8 cellular contexts compared by ENCODE assay signal in the genomic region with DNA sequence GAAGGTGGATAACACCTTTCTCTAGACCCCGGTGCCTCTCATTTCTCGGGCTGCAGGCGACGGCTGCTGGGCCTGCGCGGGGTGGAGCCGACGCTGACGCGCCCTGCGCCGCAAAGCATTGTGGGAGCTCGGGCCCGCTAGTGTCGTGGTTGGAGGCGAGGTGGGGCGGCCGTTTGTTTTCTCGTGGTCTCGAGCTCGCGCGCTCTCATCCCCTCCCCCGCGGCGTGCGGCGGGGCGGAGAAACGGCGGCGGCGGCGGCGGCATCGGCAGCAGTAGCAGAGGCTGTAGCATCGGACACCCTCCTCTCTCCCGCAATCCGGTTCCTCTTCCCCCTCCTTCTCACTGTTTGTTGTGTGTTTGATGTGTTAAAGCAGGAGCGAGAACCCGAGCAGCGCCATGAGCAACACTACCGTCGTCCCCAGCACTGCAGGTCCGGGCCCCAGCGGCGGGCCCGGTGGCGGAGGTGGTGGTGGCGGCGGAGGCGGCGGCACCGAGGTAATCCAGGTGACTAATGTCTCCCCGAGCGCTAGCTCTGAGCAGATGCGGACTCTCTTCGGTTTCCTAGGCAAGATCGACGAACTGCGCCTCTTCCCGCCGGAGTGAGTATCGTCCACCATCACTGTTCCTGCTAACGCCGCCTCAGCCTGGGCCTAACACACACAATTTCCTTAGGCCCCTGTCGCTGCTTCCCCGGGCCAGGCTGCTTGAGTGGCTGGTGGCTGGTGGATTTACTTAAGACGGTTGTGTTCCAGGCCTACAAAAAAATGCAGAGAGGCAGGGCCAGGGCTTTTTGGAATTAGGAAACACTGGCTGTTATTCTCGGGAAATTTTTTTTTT. TPM values are rescaled to one million over a fixed set of nuclear protein-coding genes. Genes with fewer than 3 reads are reported as not detected.
DNase-seq lines count a peak whose midpoint lies in the region; ATAC-seq and TF ChIP-seq lines count a peak whose summit lies in the region.

A gene with protein sequence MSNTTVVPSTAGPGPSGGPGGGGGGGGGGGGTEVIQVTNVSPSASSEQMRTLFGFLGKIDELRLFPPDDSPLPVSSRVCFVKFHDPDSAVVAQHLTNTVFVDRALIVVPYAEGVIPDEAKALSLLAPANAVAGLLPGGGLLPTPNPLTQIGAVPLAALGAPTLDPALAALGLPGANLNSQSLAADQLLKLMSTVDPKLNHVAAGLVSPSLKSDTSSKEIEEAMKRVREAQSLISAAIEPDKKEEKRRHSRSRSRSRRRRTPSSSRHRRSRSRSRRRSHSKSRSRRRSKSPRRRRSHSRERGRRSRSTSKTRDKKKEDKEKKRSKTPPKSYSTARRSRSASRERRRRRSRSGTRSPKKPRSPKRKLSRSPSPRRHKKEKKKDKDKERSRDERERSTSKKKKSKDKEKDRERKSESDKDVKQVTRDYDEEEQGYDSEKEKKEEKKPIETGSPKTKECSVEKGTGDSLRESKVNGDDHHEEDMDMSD (plus strand): TSS at position 140 of the 837 bp plus-strand sequence. CDS start 257 bp downstream, at position 397.

- 0% methylated on average over 68 to 70 of the region's 70 CpGs for WGBS in adipose tissue, 3 donors
- 0% methylated on average over 60 to 70 of the region's 70 CpGs for WGBS in heart left ventricle, 4 donors
- 0 to 1% methylated on average over 50 to 55 of the region's 70 CpGs for WGBS in upper lobe of left lung, 2 donors

- H3K27me3 ChIP-seq in heart left ventricle (no peaks in the 10 kb centered on the region), upper lobe of left lung (no peaks in the 10 kb centered on the region)

- H3K4me1 ChIP-seq in heart left ventricle: peaks cover 0 to 56% (median 45%) of the 10 kb centered on the region in 12 donors
- H3K4me1 ChIP-seq in upper lobe of left lung: peaks cover 32 to 35% (median 34%) of the 10 kb centered on the region in 4 donors

- DNase-seq in NCI-H1417 treated with DMSO at 0.1 percent for 48 hours (lab: John Stamatoyannopoulos, UW) (peak; percentile 67), T follicular helper cell (ENCODE audit: low read depth) (peak; percentile 96), heart left ventricle (peak; percentile 96 to 98 (median 97)), posterior cingulate gyrus (peak; percentile 93 to 99 (median 96)), upper lobe of left lung (peak; percentile 95 to 99)

- intact Hi-C loops in heart left ventricle (cut with DNase I): loop anchor here in 6 of 10 donors (1.0 to 10.0 kb wide), 6 partner anchors 16 to 193 kb away; a partner anchor contains a TSS
- intact Hi-C loops in posterior cingulate gyrus (cut with DNase I): loop anchor here (2.0 kb wide), 2 partner anchors 15 to 131 kb away; no protein-coding TSS in a partner anchor

- TF ChIP-seq POLR2A in heart left ventricle (IDR thresholded peaks at IDR 0.05) (peak in 1 of 2 donors; percentile 72), upper lobe of left lung (IDR thresholded peaks at IDR 0.05) (peak in 3 of 4 donors; percentile 78 to 92 (median 90))

- TF ChIP-seq EP300 in upper lobe of left lung (IDR thresholded peaks at IDR 0.05): peak in 1 of 4 donors; percentile 37

- peak; percentile 96 for ATAC-seq in HG02763 (IDR thresholded peaks at IDR 0.05; ENCODE audit: unreplicated experiment)
- peak; percentile 98 to 100 (median 100) for ATAC-seq in heart left ventricle
- ATAC-seq in upper lobe of left lung (ENCODE audit: low FRiP score in 2 of 2): peak; percentile 100

- H3K36me3 ChIP-seq in heart left ventricle: peaks cover 0 to 45% (median 35%) of the 10 kb centered on the region in 9 donors
- peaks cover 0 to 18% (median 4%) of the 10 kb centered on the region in 4 donors for H3K36me3 ChIP-seq in upper lobe of left lung

- peak within 1 kb of the TSS; percentile 65 to 92 (median 83) for H3K4me3 ChIP-seq in heart left ventricle
- peak within 1 kb of the TSS; percentile 63 to 81 (median 67) for H3K4me3 ChIP-seq in upper lobe of left lung

- peak; percentile 4 for TF ChIP-seq CTCF in GM12873 (IDR thresholded peaks at IDR 0.05; ENCODE audit: insufficient read depth, low read depth, low read length, missing control alignments)
- peak in 2 of 12 donors; percentile 14 to 38 for TF ChIP-seq CTCF in heart left ventricle (IDR thresholded peaks at IDR 0.05)
- TF ChIP-seq CTCF in upper lobe of left lung (IDR thresholded peaks at IDR 0.05): peak in 5 of 6 experiments; percentile 9 to 48 (median 33)

- no peaks in the 10 kb centered on the region for H3K9me3 ChIP-seq in heart left ventricle
- H3K9me3 ChIP-seq in upper lobe of left lung: no peaks in the 10 kb centered on the region

- H3K27ac ChIP-seq in adipose tissue (ENCODE audit: low read depth, low read length) (peak within 1 kb of the TSS; percentile 90), heart left ventricle (peak within 1 kb of the TSS; percentile 78 to 98 (median 94)), upper lobe of left lung (peak within 1 kb of the TSS; percentile 94 to 96 (median 96))

RNA-seq across cellular contexts. Expression of the gene that starts here (rescaled TPM):
- polyA plus RNA-seq in adipose tissue (100 to 1,000 TPM in 1 of 3 donors, 10 to 100 TPM in 2; 62.9 to 110 (median 80.0) TPM), heart left ventricle (10 to 100 TPM; 46.3 to 57.0 TPM)
- total RNA-seq in heart left ventricle (10 to 100 TPM; 27.9 to 73.2 (median 53.6) TPM), upper lobe of left lung (100 to 1,000 TPM in 5 of 6 donors, 10 to 100 TPM in 1; 97.6 to 662 (median 145) TPM)

Comparison
In these comparisons a context has a peak if more than half of its experiments do, and no peak if none do; other contexts are left out.
1. Peak in every context shown above with its lines: DNase-seq, ATAC-seq, H3K4me3 ChIP-seq and H3K27ac ChIP-seq.